ENCODE assay signal across 22 cellular contexts in genomic region chr11:2273771-2274170, GRCh38. TPM values are rescaled to one million over a fixed set of nuclear protein-coding genes. Genes with fewer than 3 reads are reported as not detected.
"Had no signal": no experiment of that assay in that cellular context is flagged by ENCODE, and none has a peak within 500 bp of the region (broad histone marks: within the 10 kb centered on the region; RNA-seq: fewer than 3 reads in every experiment).

No MANE protein-coding gene starts in this region.

- H3K4me2 ChIP-seq: hepatocyte had no signal

- ATAC-seq: foreskin keratinocyte, left ventricle myocardium superior, SK-N-SH treated with all-trans-retinoic acid at 6 μM for 48 hours had no signal

- H3K4me3 ChIP-seq: hepatocyte, skin epidermis, transverse colon, vagina had no signal

- H3K36me3 ChIP-seq: transverse colon, vagina, WERI-Rb-1 had no signal

- H3K4me1 ChIP-seq: foreskin keratinocyte had no signal

- FAIRE-seq: astrocyte had no signal

- H3K27ac ChIP-seq: foreskin keratinocyte, hepatocyte, skin epidermis, transverse colon, vagina, WERI-Rb-1 had no signal

- H3K79me2 ChIP-seq: hepatocyte had no signal

- DNase-seq: activated CD4-positive, alpha-beta T cell treated with anti-CD3 and anti-CD28 coated beads, Interleukin-2, amount 10 ng/mL, durations not matched to agents 7 days and 5 days; activated CD4-positive, CD25-positive, alpha-beta regulatory T cell treated with anti-CD3 and anti-CD28 coated beads, Interleukin-2, amount 50 U/mL, for 72 hours; activated naive CD4-positive, alpha-beta T cell; activated naive CD8-positive, alpha-beta T cell treated with anti-CD3 and anti-CD28 coated beads for 36 hours; activated T-cell treated with anti-CD3 and anti-CD28 coated beads, Interleukin-2, amount 50 U/mL, for 24 hours; foreskin keratinocyte; immature natural killer cell; left ventricle myocardium superior; mammary epithelial cell; occipital lobe; stimulated activated CD4-positive, alpha-beta T cell treated with anti-CD3 and anti-CD28 coated beads, Interleukin-1b, Interleukin-23, amount 100 ng/mL, for 48 hours; transverse colon; WERI-Rb-1 had no signal

- H2AFZ ChIP-seq: hepatocyte had no signal

- H3K9me3 ChIP-seq: transverse colon, vagina had no signal

RNA-seq across cellular contexts. Expression of gene ASCL2, which starts 3.4 kb away (rescaled TPM):
- total RNA-seq: astrocyte, glomerular endothelial cell, mammary epithelial cell, myocyte had no signal
- polyA plus RNA-seq: neural cell had no signal

RNA-seq across cellular contexts. Expression of gene C11orf21, which starts 27.9 kb away (rescaled TPM):
- total RNA-seq: astrocyte, epithelial cell of proximal tubule, foreskin keratinocyte, glomerular endothelial cell, mammary epithelial cell, myocyte had no signal
- polyA plus RNA-seq: foreskin keratinocyte, mammary epithelial cell, neural cell had no signal

RNA-seq across cellular contexts. Expression of gene TSPAN32, which starts 28.0 kb away (rescaled TPM):
- total RNA-seq: astrocyte, epithelial cell of proximal tubule, foreskin keratinocyte, glomerular endothelial cell, mammary epithelial cell, myocyte, occipital lobe had no signal
- polyA plus RNA-seq: foreskin keratinocyte, mammary epithelial cell, neural cell had no signal
